ENCODE assay signal across 8 cellular contexts in genomic region chr17:30117548-30118155, GRCh38. TPM values are rescaled to one million over a fixed set of nuclear protein-coding genes. Genes with fewer than 3 reads are reported as not detected.
DNase-seq lines count a peak whose midpoint lies in the region; ATAC-seq and TF ChIP-seq lines count a peak whose summit lies in the region.

No MANE protein-coding gene starts in this region.

- H3K36me3 Mint-ChIP-seq in Calu3 (ENCODE audit: insufficient read depth, unreplicated experiment) (peaks cover 49% of the 10 kb centered on the region), endothelial cell (ENCODE audit: low read depth, unreplicated experiment) (peaks cover 16% of the 10 kb centered on the region)

- H3K9me3 ChIP-seq in NT2/D1 (ENCODE audit: insufficient read depth, low read length) (no peaks in the 10 kb centered on the region), neuronal stem cell (replicated peaks in 1 of 2; ENCODE audit: control insufficient read depth in 2 of 2, insufficient read depth in 1 of 2, low read depth in 1 of 2, low read length in 2 of 2) (no peaks in the 10 kb centered on the region)

- DNase-seq in Calu3: no peak
- no peak for DNase-seq in NT2/D1 (ENCODE audit: low read depth, low spot score)
- no peak for DNase-seq in endothelial cell (ENCODE audit: low spot score)
- no peak for DNase-seq in neuronal stem cell (ENCODE audit: low spot score)
- no peak for DNase-seq in 8988T
- DNase-seq in D341Med (ENCODE audit: low spot score): no peak

- H3K79me1 ChIP-seq in neuronal stem cell (ENCODE audit: low read depth, low read length): peaks cover 5% of the 10 kb centered on the region

- CTCF ChIA-PET in Calu3 (lab: Charles Lee): interaction anchor here (0.7 to 1.3 kb wide), 2 partner anchors 13 to 471 kb away, joined by 4 to 5 read pairs; no protein-coding TSS in a partner anchor

- no peak overlapping the region for H2BK120ac ChIP-seq in neuronal stem cell (ENCODE audit: low read depth, low read length)

- H3K27me3 Mint-ChIP-seq in Calu3 (ENCODE audit: unreplicated experiment) (no peaks in the 10 kb centered on the region), endothelial cell (ENCODE audit: unreplicated experiment) (peaks cover 8% of the 10 kb centered on the region)

- no peak overlapping the region for H4K91ac ChIP-seq in neuronal stem cell (ENCODE audit: low read depth, low read length, poor library complexity)

- H3K14ac ChIP-seq in neuronal stem cell (ENCODE audit: low read length): no peak overlapping the region

- TF ChIP-seq CTCF in Calu3 (IDR thresholded peaks at IDR 0.05; ENCODE audit: unreplicated experiment): no peak
- TF ChIP-seq CTCF in endothelial cell (IDR thresholded peaks at IDR 0.05; ENCODE audit: unreplicated experiment): no peak

- ATAC-seq in activated CD4-positive, CD25-positive, alpha-beta regulatory T cell treated with anti-CD3 and anti-CD28 coated beads, Interleukin-2, amount 50 U/mL, for 24 hours: no peak
- ATAC-seq in GM19351 (IDR thresholded peaks at IDR 0.05; ENCODE audit: unreplicated experiment): no peak

- peak overlapping the region; percentile 84 for H3K4me3 ChIP-seq in NT2/D1 (ENCODE audit: insufficient read length, low read depth)
- peak overlapping the region; percentile 66 to 89 for H3K4me3 ChIP-seq in neuronal stem cell (ENCODE audit: low read length in 2 of 2)

- H3K4me1 Mint-ChIP-seq in Calu3 (ENCODE audit: low read depth, unreplicated experiment) (peaks cover 11% of the 10 kb centered on the region), endothelial cell (ENCODE audit: unreplicated experiment) (peaks cover 19% of the 10 kb centered on the region)

- H3K4me3 Mint-ChIP-seq in Calu3 (ENCODE audit: low read depth, unreplicated experiment) (peak overlapping the region; percentile 98), endothelial cell (ENCODE audit: unreplicated experiment) (peak overlapping the region; percentile 100)

- no CpG with 5 or more reads among the region's 7 CpGs for WGBS in neuronal stem cell (ENCODE audit: extremely low coverage in 2 of 2, insufficient read length in 2 of 2, insufficient replicate concordance in 1 of 2), 2 donors

- H2AK5ac ChIP-seq in neuronal stem cell (ENCODE audit: low read depth, low read length): no peak overlapping the region

- H3K4me1 ChIP-seq in NT2/D1 (ENCODE audit: insufficient read depth, insufficient read length): no peaks in the 10 kb centered on the region
- no peaks in the 10 kb centered on the region for H3K4me1 ChIP-seq in neuronal stem cell (ENCODE audit: control insufficient read depth in 2 of 2, insufficient read depth in 1 of 2, low read depth in 1 of 2, low read length in 2 of 2)

- H2BK15ac ChIP-seq in neuronal stem cell (ENCODE audit: low read length): no peak overlapping the region

- H2BK12ac ChIP-seq in neuronal stem cell (ENCODE audit: low read length): no peak overlapping the region

- H3K36me3 ChIP-seq in NT2/D1 (ENCODE audit: insufficient read depth, insufficient read length, low read length): peaks cover 11% of the 10 kb centered on the region
- peaks cover 0 to 48% of the 10 kb centered on the region in 2 donors for H3K36me3 ChIP-seq in neuronal stem cell (replicated peaks in 1 of 2; ENCODE audit: control insufficient read depth in 2 of 2, insufficient read depth in 2 of 2, low read length in 2 of 2)

- H4K8ac ChIP-seq in neuronal stem cell (ENCODE audit: low read depth, low read length): no peak overlapping the region

- no peak overlapping the region for H2BK5ac ChIP-seq in neuronal stem cell (ENCODE audit: low read length)

- H3K9me3 Mint-ChIP-seq in Calu3 (ENCODE audit: low read depth, unreplicated experiment) (no peaks in the 10 kb centered on the region), endothelial cell (ENCODE audit: unreplicated experiment) (no peaks in the 10 kb centered on the region)

- intact Hi-C loops in Calu3 (cut with micrococcal nuclease; ENCODE audit: unreplicated experiment): no loop called here

- no TSS peak for BruUV-seq in Calu3 (replicated peaks; lab: Mats Ljungman, UMichigan)

- H3K18ac ChIP-seq in neuronal stem cell (ENCODE audit: low read length): no peak overlapping the region

- H3K27ac ChIP-seq in neuronal stem cell (replicated peaks; ENCODE audit: low read length): no peak overlapping the region

- H3K27ac Mint-ChIP-seq in Calu3 (ENCODE audit: unreplicated experiment) (peak overlapping the region; percentile 100), endothelial cell (ENCODE audit: unreplicated experiment) (peak overlapping the region; percentile 100)

- no peak overlapping the region for H2AFZ ChIP-seq in neuronal stem cell (ENCODE audit: low read length)

- H3K23ac ChIP-seq in neuronal stem cell (ENCODE audit: low read depth, low read length, poor library complexity): no peak overlapping the region

- peak overlapping the region; percentile 41 for H3K4me2 ChIP-seq in neuronal stem cell (ENCODE audit: insufficient read depth, low read length, poor library complexity, severe bottlenecking)

- H3K4ac ChIP-seq in neuronal stem cell (ENCODE audit: low read length): no peak overlapping the region

- H3K27me3 ChIP-seq in NT2/D1 (ENCODE audit: insufficient read depth, insufficient read length) (no peaks in the 10 kb centered on the region), neuronal stem cell (ENCODE audit: control insufficient read depth in 3 of 3, insufficient read depth in 3 of 3, low read depth in 1 of 3, low read length in 3 of 3) (no peaks in the 10 kb centered on the region)

- H3K9ac ChIP-seq in NT2/D1 (ENCODE audit: insufficient read length, low read depth) (peak overlapping the region; percentile 98), neuronal stem cell (ENCODE audit: low read depth, low read length, poor library complexity) (no peak overlapping the region)

RNA-seq across cellular contexts. Expression of gene NSRP1, which starts 1.0 kb away (rescaled TPM):
- total RNA-seq in Calu3 (2022) (27.5 and 29.7 TPM in 2 replicates), endothelial cell (ENCODE audit: unreplicated experiment) (20.2 TPM)
- 47.3 TPM for polyA plus RNA-seq in neuronal stem cell (2013, experiment 1 of 2)
- 48.8 TPM for polyA plus RNA-seq in neuronal stem cell (2013, experiment 2 of 2)
